In the genomic region with DNA sequence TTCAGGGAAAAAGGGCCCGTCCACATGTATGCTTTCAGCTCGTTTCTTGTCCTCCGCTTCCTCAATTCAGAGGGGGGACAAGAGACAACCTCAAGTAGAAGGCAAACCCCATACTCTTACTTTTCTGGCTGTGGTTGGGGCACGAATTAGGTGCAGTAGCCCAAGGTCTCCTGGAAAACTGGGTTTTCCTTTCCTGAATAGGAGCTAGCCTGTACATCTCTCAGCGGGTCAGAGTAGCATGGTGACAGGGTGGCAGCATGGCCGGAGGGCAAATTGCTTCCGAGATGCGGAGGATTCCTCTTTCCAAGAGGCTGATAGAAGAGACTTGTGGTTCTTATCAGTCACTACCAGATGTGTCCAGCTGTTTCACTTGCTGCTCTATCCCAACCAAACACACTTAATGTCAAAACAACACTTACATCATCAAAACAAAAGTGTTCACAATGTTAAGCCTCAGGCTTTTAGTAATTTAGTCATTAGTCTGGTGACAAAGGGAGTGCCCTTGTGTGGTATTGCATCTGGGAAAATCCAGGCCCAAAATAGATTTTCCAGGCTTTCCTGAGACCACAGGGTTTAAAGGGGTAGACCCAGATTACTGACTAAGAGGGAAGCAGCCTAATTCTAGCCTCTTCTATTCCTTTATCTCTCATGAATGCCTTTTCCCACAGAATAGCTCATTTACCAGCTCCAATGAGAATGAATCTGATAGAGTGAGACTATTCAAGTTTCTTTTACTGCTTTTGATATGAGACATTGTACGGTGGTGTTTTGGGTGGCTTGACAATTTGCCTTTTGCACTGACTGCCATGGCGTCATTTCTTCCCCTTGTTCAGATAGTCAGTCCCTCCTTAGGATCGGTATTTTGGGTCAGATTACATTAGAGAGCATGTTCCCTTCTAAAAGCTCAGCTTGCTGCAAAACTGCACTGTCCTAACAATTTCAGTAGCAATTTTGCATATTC, we compare ENCODE assay signal across 1 cellular context.
TF ChIP-seq lines count a peak whose summit lies in the region.

No MANE protein-coding gene starts in this region.

TF ChIP-seq in K562, 482 proteins besides CTCF, POLR2A, EP300 and RAD21 (continued from another document and continues in another):
- TF ChIP-seq, protein P1, sequence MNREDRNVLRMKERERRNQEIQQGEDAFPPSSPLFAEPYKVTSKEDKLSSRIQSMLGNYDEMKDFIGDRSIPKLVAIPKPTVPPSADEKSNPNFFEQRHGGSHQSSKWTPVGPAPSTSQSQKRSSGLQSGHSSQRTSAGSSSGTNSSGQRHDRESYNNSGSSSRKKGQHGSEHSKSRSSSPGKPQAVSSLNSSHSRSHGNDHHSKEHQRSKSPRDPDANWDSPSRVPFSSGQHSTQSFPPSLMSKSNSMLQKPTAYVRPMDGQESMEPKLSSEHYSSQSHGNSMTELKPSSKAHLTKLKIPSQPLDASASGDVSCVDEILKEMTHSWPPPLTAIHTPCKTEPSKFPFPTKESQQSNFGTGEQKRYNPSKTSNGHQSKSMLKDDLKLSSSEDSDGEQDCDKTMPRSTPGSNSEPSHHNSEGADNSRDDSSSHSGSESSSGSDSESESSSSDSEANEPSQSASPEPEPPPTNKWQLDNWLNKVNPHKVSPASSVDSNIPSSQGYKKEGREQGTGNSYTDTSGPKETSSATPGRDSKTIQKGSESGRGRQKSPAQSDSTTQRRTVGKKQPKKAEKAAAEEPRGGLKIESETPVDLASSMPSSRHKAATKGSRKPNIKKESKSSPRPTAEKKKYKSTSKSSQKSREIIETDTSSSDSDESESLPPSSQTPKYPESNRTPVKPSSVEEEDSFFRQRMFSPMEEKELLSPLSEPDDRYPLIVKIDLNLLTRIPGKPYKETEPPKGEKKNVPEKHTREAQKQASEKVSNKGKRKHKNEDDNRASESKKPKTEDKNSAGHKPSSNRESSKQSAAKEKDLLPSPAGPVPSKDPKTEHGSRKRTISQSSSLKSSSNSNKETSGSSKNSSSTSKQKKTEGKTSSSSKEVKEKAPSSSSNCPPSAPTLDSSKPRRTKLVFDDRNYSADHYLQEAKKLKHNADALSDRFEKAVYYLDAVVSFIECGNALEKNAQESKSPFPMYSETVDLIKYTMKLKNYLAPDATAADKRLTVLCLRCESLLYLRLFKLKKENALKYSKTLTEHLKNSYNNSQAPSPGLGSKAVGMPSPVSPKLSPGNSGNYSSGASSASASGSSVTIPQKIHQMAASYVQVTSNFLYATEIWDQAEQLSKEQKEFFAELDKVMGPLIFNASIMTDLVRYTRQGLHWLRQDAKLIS (CRISPR knock-in tag; IDR thresholded peaks at IDR 0.05): peak; percentile 65; the same call in 1 of the 2 replicates
- TF ChIP-seq OTX1 (CRISPR knock-in tag; IDR thresholded peaks at IDR 0.05): no peak
- peak; percentile 71 to 75 for TF ChIP-seq FOXK2 (conservative IDR thresholded peaks at IDR 0.05 in 1 of 2, IDR thresholded peaks at IDR 0.05 in 1 of 2; ENCODE audit: low read depth in 2 of 2)
- TF ChIP-seq ZNF324 (CRISPR knock-in tag; IDR thresholded peaks at IDR 0.05): no peak
- TF ChIP-seq ZNF699 (CRISPR knock-in tag; IDR thresholded peaks at IDR 0.05; ENCODE audit: insufficient replicate concordance): no peak
- TF ChIP-seq KLF13 (tag; IDR thresholded peaks at IDR 0.05; ENCODE audit: borderline replicate concordance, low read depth): no peak
- TF ChIP-seq, protein P2, sequence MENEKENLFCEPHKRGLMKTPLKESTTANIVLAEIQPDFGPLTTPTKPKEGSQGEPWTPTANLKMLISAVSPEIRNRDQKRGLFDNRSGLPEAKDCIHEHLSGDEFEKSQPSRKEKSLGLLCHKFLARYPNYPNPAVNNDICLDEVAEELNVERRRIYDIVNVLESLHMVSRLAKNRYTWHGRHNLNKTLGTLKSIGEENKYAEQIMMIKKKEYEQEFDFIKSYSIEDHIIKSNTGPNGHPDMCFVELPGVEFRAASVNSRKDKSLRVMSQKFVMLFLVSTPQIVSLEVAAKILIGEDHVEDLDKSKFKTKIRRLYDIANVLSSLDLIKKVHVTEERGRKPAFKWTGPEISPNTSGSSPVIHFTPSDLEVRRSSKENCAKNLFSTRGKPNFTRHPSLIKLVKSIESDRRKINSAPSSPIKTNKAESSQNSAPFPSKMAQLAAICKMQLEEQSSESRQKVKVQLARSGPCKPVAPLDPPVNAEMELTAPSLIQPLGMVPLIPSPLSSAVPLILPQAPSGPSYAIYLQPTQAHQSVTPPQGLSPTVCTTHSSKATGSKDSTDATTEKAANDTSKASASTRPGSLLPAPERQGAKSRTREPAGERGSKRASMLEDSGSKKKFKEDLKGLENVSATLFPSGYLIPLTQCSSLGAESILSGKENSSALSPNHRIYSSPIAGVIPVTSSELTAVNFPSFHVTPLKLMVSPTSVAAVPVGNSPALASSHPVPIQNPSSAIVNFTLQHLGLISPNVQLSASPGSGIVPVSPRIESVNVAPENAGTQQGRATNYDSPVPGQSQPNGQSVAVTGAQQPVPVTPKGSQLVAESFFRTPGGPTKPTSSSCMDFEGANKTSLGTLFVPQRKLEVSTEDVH (IDR thresholded peaks at IDR 0.05; ENCODE audit: low read depth, partially characterized antibody): no peak
- TF ChIP-seq ZNF282 (CRISPR knock-in tag; IDR thresholded peaks at IDR 0.05): no peak
- TF ChIP-seq, protein P3, sequence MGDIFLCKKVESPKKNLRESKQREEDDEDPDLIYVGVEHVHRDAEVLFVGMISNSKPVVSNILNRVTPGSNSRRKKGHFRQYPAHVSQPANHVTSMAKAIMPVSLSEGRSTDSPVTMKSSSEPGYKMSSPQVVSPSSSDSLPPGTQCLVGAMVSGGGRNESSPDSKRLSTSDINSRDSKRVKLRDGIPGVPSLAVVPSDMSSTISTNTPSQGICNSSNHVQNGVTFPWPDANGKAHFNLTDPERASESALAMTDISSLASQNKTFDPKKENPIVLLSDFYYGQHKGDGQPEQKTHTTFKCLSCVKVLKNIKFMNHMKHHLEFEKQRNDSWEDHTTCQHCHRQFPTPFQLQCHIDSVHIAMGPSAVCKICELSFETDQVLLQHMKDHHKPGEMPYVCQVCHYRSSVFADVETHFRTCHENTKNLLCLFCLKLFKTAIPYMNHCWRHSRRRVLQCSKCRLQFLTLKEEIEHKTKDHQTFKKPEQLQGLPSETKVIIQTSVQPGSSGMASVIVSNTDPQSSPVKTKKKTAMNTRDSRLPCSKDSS (IDR thresholded peaks at IDR 0.05; ENCODE audit: low read depth, partially characterized antibody): no peak
- TF ChIP-seq CBX1 (IDR thresholded peaks at IDR 0.05; ENCODE audit: low read depth): no peak
- no peak for TF ChIP-seq GTF2A2 (tag; IDR thresholded peaks at IDR 0.05)
- no peak; the same call in 1 of the 2 replicates for TF ChIP-seq ZNF263 (CRISPR knock-in tag; IDR thresholded peaks at IDR 0.05; ENCODE audit: borderline replicate concordance)
- no peak for TF ChIP-seq CBX2 (IDR thresholded peaks at IDR 0.05; ENCODE audit: insufficient read depth, low read length, poor library complexity, severe bottlenecking)
- no peak for TF ChIP-seq RBM14 (IDR thresholded peaks at IDR 0.05; ENCODE audit: borderline replicate concordance, insufficient read depth, low read depth, low read length)
- TF ChIP-seq ZNF121 (CRISPR knock-in tag; conservative IDR thresholded peaks at IDR 0.05): no peak
- TF ChIP-seq GABPA (tag; conservative IDR thresholded peaks at IDR 0.05; ENCODE audit: low read depth): peak; percentile 24; the same call in 1 of the 2 replicates
- TF ChIP-seq COPS2 (conservative IDR thresholded peaks at IDR 0.05): no peak
- TF ChIP-seq, protein P4, sequence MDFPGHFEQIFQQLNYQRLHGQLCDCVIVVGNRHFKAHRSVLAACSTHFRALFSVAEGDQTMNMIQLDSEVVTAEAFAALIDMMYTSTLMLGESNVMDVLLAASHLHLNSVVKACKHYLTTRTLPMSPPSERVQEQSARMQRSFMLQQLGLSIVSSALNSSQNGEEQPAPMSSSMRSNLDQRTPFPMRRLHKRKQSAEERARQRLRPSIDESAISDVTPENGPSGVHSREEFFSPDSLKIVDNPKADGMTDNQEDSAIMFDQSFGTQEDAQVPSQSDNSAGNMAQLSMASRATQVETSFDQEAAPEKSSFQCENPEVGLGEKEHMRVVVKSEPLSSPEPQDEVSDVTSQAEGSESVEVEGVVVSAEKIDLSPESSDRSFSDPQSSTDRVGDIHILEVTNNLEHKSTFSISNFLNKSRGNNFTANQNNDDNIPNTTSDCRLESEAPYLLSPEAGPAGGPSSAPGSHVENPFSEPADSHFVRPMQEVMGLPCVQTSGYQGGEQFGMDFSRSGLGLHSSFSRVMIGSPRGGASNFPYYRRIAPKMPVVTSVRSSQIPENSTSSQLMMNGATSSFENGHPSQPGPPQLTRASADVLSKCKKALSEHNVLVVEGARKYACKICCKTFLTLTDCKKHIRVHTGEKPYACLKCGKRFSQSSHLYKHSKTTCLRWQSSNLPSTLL (IDR thresholded peaks at IDR 0.05): no peak
- no peak for TF ChIP-seq TAF7 (tag; IDR thresholded peaks at IDR 0.05)
- TF ChIP-seq RBFOX2 (IDR thresholded peaks at IDR 0.05; ENCODE audit: low read depth, low read length): no peak
- no peak for TF ChIP-seq HIVEP1 (CRISPR knock-in tag; IDR thresholded peaks at IDR 0.05)
- TF ChIP-seq, protein P5, sequence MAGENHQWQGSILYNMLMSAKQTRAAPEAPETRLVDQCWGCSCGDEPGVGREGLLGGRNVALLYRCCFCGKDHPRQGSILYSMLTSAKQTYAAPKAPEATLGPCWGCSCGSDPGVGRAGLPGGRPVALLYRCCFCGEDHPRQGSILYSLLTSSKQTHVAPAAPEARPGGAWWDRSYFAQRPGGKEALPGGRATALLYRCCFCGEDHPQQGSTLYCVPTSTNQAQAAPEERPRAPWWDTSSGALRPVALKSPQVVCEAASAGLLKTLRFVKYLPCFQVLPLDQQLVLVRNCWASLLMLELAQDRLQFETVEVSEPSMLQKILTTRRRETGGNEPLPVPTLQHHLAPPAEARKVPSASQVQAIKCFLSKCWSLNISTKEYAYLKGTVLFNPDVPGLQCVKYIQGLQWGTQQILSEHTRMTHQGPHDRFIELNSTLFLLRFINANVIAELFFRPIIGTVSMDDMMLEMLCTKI (IDR thresholded peaks at IDR 0.05; ENCODE audit: partially characterized antibody): no peak
- no peak for TF ChIP-seq ZNF165 (CRISPR knock-in tag; IDR thresholded peaks at IDR 0.05; ENCODE audit: borderline replicate concordance)
- TF ChIP-seq ZC3H11A (IDR thresholded peaks at IDR 0.05; ENCODE audit: low read depth, low read length): no peak
- no peak for TF ChIP-seq TEAD2 (tag; IDR thresholded peaks at IDR 0.05)
- TF ChIP-seq, protein P6, sequence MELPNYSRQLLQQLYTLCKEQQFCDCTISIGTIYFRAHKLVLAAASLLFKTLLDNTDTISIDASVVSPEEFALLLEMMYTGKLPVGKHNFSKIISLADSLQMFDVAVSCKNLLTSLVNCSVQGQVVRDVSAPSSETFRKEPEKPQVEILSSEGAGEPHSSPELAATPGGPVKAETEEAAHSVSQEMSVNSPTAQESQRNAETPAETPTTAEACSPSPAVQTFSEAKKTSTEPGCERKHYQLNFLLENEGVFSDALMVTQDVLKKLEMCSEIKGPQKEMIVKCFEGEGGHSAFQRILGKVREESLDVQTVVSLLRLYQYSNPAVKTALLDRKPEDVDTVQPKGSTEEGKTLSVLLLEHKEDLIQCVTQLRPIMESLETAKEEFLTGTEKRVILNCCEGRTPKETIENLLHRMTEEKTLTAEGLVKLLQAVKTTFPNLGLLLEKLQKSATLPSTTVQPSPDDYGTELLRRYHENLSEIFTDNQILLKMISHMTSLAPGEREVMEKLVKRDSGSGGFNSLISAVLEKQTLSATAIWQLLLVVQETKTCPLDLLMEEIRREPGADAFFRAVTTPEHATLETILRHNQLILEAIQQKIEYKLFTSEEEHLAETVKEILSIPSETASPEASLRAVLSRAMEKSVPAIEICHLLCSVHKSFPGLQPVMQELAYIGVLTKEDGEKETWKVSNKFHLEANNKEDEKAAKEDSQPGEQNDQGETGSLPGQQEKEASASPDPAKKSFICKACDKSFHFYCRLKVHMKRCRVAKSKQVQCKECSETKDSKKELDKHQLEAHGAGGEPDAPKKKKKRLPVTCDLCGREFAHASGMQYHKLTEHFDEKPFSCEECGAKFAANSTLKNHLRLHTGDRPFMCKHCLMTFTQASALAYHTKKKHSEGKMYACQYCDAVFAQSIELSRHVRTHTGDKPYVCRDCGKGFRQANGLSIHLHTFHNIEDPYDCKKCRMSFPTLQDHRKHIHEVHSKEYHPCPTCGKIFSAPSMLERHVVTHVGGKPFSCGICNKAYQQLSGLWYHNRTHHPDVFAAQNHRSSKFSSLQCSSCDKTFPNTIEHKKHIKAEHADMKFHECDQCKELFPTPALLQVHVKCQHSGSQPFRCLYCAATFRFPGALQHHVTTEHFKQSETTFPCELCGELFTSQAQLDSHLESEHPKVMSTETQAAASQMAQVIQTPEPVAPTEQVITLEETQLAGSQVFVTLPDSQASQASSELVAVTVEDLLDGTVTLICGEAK (IDR thresholded peaks at IDR 0.05): peak; percentile 49; the same call in 1 of the 2 replicates
- TF ChIP-seq, protein P6 (CRISPR knock-in tag; IDR thresholded peaks at IDR 0.05): no peak
- TF ChIP-seq RUNX1 (IDR thresholded peaks at IDR 0.05; ENCODE audit: low read depth): 0 out of 2 replicates have a peak, but pooled peaks have one; percentile 31
- TF ChIP-seq SOX6 (IDR thresholded peaks at IDR 0.05): peak; percentile 98
